In genomic region chr2:47888581-47889280, GRCh38 we compare ENCODE assay signal across 10 cellular contexts. TPM values are rescaled to one million over a fixed set of nuclear protein-coding genes. Genes with fewer than 3 reads are reported as not detected.
DNase-seq lines count a peak whose midpoint lies in the region; ATAC-seq, FAIRE-seq and TF ChIP-seq lines count a peak whose summit lies in the region.
"Had no signal": no experiment of that assay in that cellular context is flagged by ENCODE, and none has a peak within 500 bp of the region (broad histone marks: within the 10 kb centered on the region; RNA-seq: fewer than 3 reads in every experiment).

No MANE protein-coding gene starts in this region.

- H3K4me3 Mint-ChIP-seq in activated naive CD8-positive, alpha-beta T cell treated with anti-CD3 and anti-CD28 coated beads for 36 hours = no peak overlapping the region
- H3K4me3 Mint-ChIP-seq in GM23338 = no peak overlapping the region

- no peaks in the 10 kb centered on the region for H3F3A ChIP-seq in GM23338 (replicated peaks; ENCODE audit: low read depth)

- H3K9me2 ChIP-seq in GM23338 (ENCODE audit: insufficient read depth) = no peaks in the 10 kb centered on the region

- no peak overlapping the region for H3K14ac ChIP-seq in IMR-90 (replicated peaks; ENCODE audit: low read depth, low read length)

- peaks cover 58% of the 10 kb centered on the region for H3K4me1 Mint-ChIP-seq in activated naive CD8-positive, alpha-beta T cell treated with anti-CD3 and anti-CD28 coated beads for 36 hours
- peaks cover 19% of the 10 kb centered on the region for H3K4me1 Mint-ChIP-seq in GM23338

- TF ChIP-seq RAD21 in IMR-90 (IDR thresholded peaks at IDR 0.05; ENCODE audit: low read length) = no peak

- no peak overlapping the region for H4K91ac ChIP-seq in IMR-90 (ENCODE audit: insufficient read depth, low read depth, low read length)

- no peak overlapping the region for H2BK15ac ChIP-seq in IMR-90 (ENCODE audit: low read depth, low read length)

- TF ChIP-seq CTCF in IMR-90 (conservative IDR thresholded peaks at IDR 0.05; ENCODE audit: low read depth, low read length) (no peak), GM23338 (conservative IDR thresholded peaks at IDR 0.05; ENCODE audit: low read depth in 2 of 2) (no peak), spleen (IDR thresholded peaks at IDR 0.05 in 8 of 11, conservative IDR thresholded peaks at IDR 0.05 in 3 of 11) (no peak)

- H3K4me2 ChIP-seq in IMR-90 (ENCODE audit: low read depth, low read length) = no peak overlapping the region
- no peak overlapping the region for H3K4me2 ChIP-seq in GM23338

- H4K5ac ChIP-seq in IMR-90 (ENCODE audit: low read depth, low read length) = no peak overlapping the region

- no peak overlapping the region for H2BK120ac ChIP-seq in IMR-90 (ENCODE audit: low read depth, low read length)

- TF ChIP-seq POLR2A in GM12891 (IDR thresholded peaks at IDR 0.05; ENCODE audit: low read depth, low read length) (no peak), IMR-90 (IDR thresholded peaks at IDR 0.05; ENCODE audit: low read depth, low read length) (no peak), spleen (IDR thresholded peaks at IDR 0.05) (no peak)

- no peak overlapping the region for H3K18ac ChIP-seq in IMR-90 (ENCODE audit: low read depth, low read length)

- H3K27ac ChIP-seq in IMR-90 (ENCODE audit: insufficient read depth, low read length) = no peak overlapping the region
- H3K27ac ChIP-seq in GM23338 (ENCODE audit: low read depth) = no peak overlapping the region
- H3K27ac ChIP-seq in spleen = no peak overlapping the region

- peak overlapping the region; percentile 68 for H3K27ac Mint-ChIP-seq in activated naive CD8-positive, alpha-beta T cell treated with anti-CD3 and anti-CD28 coated beads for 36 hours
- H3K27ac Mint-ChIP-seq in GM23338 = no peak overlapping the region; the same call in 1 of the 2 replicates

- dilution Hi-C loops in IMR-90 (cut with HindIII; ENCODE audit: low sequenced_read_pairs, unreplicated experiment) = no loop called here

- H3K36me3 ChIP-seq in IMR-90 (ENCODE audit: control insufficient read depth, insufficient read depth, low read length) = peaks cover 2% of the 10 kb centered on the region; the same call in 1 of the 2 replicates
- no peaks in the 10 kb centered on the region for H3K36me3 ChIP-seq in GM23338 (ENCODE audit: insufficient read depth)
- peaks cover 0 to 24% (median 0%) of the 10 kb centered on the region in 6 donors for H3K36me3 ChIP-seq in spleen
- H3K36me3 ChIP-seq: MG63 had no signal

- H3K36me3 Mint-ChIP-seq in activated naive CD8-positive, alpha-beta T cell treated with anti-CD3 and anti-CD28 coated beads for 36 hours = peaks cover 32% of the 10 kb centered on the region
- 0 out of 3 replicates have a peak, but pooled peaks cover 3% of the 10 kb centered on the region for H3K36me3 Mint-ChIP-seq in GM23338 (ENCODE audit: low read depth)

- peaks cover 83% of the 10 kb centered on the region for H4K20me1 ChIP-seq in IMR-90 (ENCODE audit: insufficient read depth, low read length)
- H4K20me1 ChIP-seq in GM23338 (replicated peaks; ENCODE audit: insufficient read depth) = peaks cover 51% of the 10 kb centered on the region; the same call in 1 of the 2 replicates

- H3K27me3 ChIP-seq in IMR-90 (ENCODE audit: control insufficient read depth, insufficient read depth, low read length) (no peaks in the 10 kb centered on the region), GM23338 (ENCODE audit: insufficient read depth) (no peaks in the 10 kb centered on the region), spleen (replicated peaks in 1 of 7) (no peaks in the 10 kb centered on the region)
- H3K27me3 ChIP-seq: MG63 had no signal

- no TSS peak for BruUV-seq in IMR-90 (replicated peaks; lab: Mats Ljungman, UMichigan)

- intact Hi-C loops in IMR-90 (cut with micrococcal nuclease) = no loop called here
- intact Hi-C loops in spleen (cut with DNase I; ENCODE audit: low total_unique reads) = no loop called here

- no peak overlapping the region for H2AK5ac ChIP-seq in IMR-90 (ENCODE audit: low read depth, low read length)

- H2AK9ac ChIP-seq in IMR-90 (replicated peaks; ENCODE audit: low read depth, low read length, poor library complexity) = no peak overlapping the region

- no peak overlapping the region for H3K56ac ChIP-seq in IMR-90 (ENCODE audit: extremely low read depth, insufficient read depth, low read length)

- peaks cover 2% of the 10 kb centered on the region for H3K9me3 Mint-ChIP-seq in activated naive CD8-positive, alpha-beta T cell treated with anti-CD3 and anti-CD28 coated beads for 36 hours
- no peaks in the 10 kb centered on the region for H3K9me3 Mint-ChIP-seq in GM23338

- POLR2A ChIA-PET in IMR-90 (lab: Charles Lee; ENCODE audit: unreplicated experiment) = no interaction called here

- H2BK20ac ChIP-seq in IMR-90 (ENCODE audit: low read depth, low read length) = no peak overlapping the region

- no peak overlapping the region for H3K9ac ChIP-seq in IMR-90 (ENCODE audit: low read depth, low read length)

- no peak overlapping the region for H3K23ac ChIP-seq in IMR-90 (ENCODE audit: low read depth, low read length)

- H2AFZ ChIP-seq in IMR-90 (replicated peaks; ENCODE audit: low read length, poor library complexity) (no peak overlapping the region), GM23338 (no peak overlapping the region)

- H2BK5ac ChIP-seq in IMR-90 (ENCODE audit: low read depth, low read length, poor library complexity, severe bottlenecking) = no peak overlapping the region

- H3K4me3 ChIP-seq in IMR-90 (ENCODE audit: insufficient read depth, low read depth, low read length) = no peak overlapping the region
- no peak overlapping the region for H3K4me3 ChIP-seq in GM23338
- no peak overlapping the region for H3K4me3 ChIP-seq in spleen
- H3K4me3 ChIP-seq: MG63 had no signal

- H3K4me1 ChIP-seq in IMR-90 (ENCODE audit: control insufficient read depth, insufficient read depth, low read length) (peaks cover 6% of the 10 kb centered on the region), GM23338 (ENCODE audit: insufficient read depth) (peaks cover 16% of the 10 kb centered on the region), spleen (peaks cover 11 to 99% (median 64%) of the 10 kb centered on the region in 6 donors)

- H3K9me1 ChIP-seq in IMR-90 (ENCODE audit: insufficient read depth, low read length) = peaks cover 8% of the 10 kb centered on the region; the same call in 1 of the 2 replicates

- H3K9me3 ChIP-seq in IMR-90 (ENCODE audit: control insufficient read depth, insufficient read depth, low read length) = no peaks in the 10 kb centered on the region
- no peaks in the 10 kb centered on the region for H3K9me3 ChIP-seq in spleen
- H3K9me3 ChIP-seq: MG63 had no signal

- no peak overlapping the region for H4K8ac ChIP-seq in IMR-90 (ENCODE audit: low read depth in 2 of 2, low read length in 2 of 2)

- peaks cover 100% of the 10 kb centered on the region for H3K79me2 ChIP-seq in GM23338 (replicated peaks; ENCODE audit: insufficient read depth)

- no peaks in the 10 kb centered on the region for H3K27me3 Mint-ChIP-seq in activated naive CD8-positive, alpha-beta T cell treated with anti-CD3 and anti-CD28 coated beads for 36 hours
- no peaks in the 10 kb centered on the region for H3K27me3 Mint-ChIP-seq in GM23338 (ENCODE audit: insufficient read depth, low read depth, poor library complexity)

- H3K79me1 ChIP-seq in IMR-90 (ENCODE audit: low read depth in 1 of 2, low read length in 2 of 2) = peaks cover 14 to 52% of the 10 kb centered on the region in 2 experiments; a peak in 3 of 4 replicates

- ATAC-seq in IMR-90 (ENCODE audit: low read depth) (peak; percentile 59; the same call in 1 of the 2 replicates), GM23338 (no peak), HG02840 (IDR thresholded peaks at IDR 0.05; ENCODE audit: low FRiP score, unreplicated experiment) (no peak)

- no peak overlapping the region for H3K4ac ChIP-seq in IMR-90 (ENCODE audit: low read depth, low read length)

- FAIRE-seq in GM12891 (lab: Jason Lieb, UNC) = peak; percentile 55

- WGBS in IMR-90 (ENCODE audit: extremely low coverage in 2 of 2, insufficient read length in 1 of 2), 2 experiments = no CpG with 5 or more reads among the region's 2 CpGs
- 73 to 84% (median 81%) methylated on average over 2 of the region's 2 CpGs for WGBS in spleen, 5 donors

- no peak for DNase-seq in GM12891 (ENCODE audit: insufficient read length, low spot score)
- DNase-seq in IMR-90 = peak; percentile 64
- no peak for DNase-seq in activated naive CD8-positive, alpha-beta T cell treated with anti-CD3 and anti-CD28 coated beads for 36 hours
- DNase-seq in myocyte (ENCODE audit: low read depth) = peak; percentile 39
- DNase-seq in GM23338 (ENCODE audit: low spot score) = no peak
- no peak for DNase-seq in spleen
- DNase-seq: head of caudate nucleus; MG63; stimulated activated CD4-positive, alpha-beta T cell treated with anti-CD3 and anti-CD28 coated beads, Interleukin-4, amount 100 ng/mL, for 24 hours had no signal

- in situ Hi-C loops in IMR-90 (cut with MboI; ENCODE audit: low sequenced_read_pairs) = no loop called here

- CTCF ChIA-PET in IMR-90 (lab: Yijun Ruan, JAX) = no interaction called here

TF ChIP-seq in GM12891, 5 proteins besides CTCF, POLR2A, EP300 and RAD21 (continues in another document):
- no peak for TF ChIP-seq SPI1 (IDR thresholded peaks at IDR 0.05; ENCODE audit: low read depth, low read length)
- TF ChIP-seq POLR2AphosphoS5 (IDR thresholded peaks at IDR 0.05; ENCODE audit: low read depth, low read length) = no peak
- TF ChIP-seq POU2F2 (IDR thresholded peaks at IDR 0.05; ENCODE audit: low read depth, low read length) = no peak

TF ChIP-seq in GM23338, 12 proteins besides CTCF, POLR2A, EP300 and RAD21 (continues in another document):
- TF ChIP-seq ZNF114 (CRISPR knock-in tag; IDR thresholded peaks at IDR 0.05) (no peak), ZNF331 (CRISPR knock-in tag; IDR thresholded peaks at IDR 0.05; ENCODE audit: low read depth) (no peak)

RNA-seq across cellular contexts. Expression of gene FBXO11, which starts 17.6 kb away (rescaled TPM):
- 13.7 TPM for polyA plus RNA-seq in GM12891 (2012; ENCODE audit: low read depth, missing spikeins)
- 27.1 and 32.2 TPM in 2 replicates for total RNA-seq in IMR-90 (2012; rRNA removed)
- polyA plus RNA-seq in IMR-90 (2012; rRNA removed) = 21.0 and 29.6 TPM in 2 replicates
- 6.6 and 21.7 TPM in 2 replicates for polyA plus RNA-seq in IMR-90 (2012; cell fraction: cytosol; rRNA removed)
- 9.6 and 93.3 TPM in 2 replicates for polyA plus RNA-seq in IMR-90 (2012; cell fraction: nucleus; rRNA removed; ENCODE audit: low replicate concordance)
- 10 to 100 TPM; 36.3 to 36.4 TPM for total RNA-seq in activated naive CD8-positive, alpha-beta T cell treated with anti-CD3 and anti-CD28 coated beads for 36 hours
- 28.9 and 34.4 TPM in 2 replicates for total RNA-seq in myocyte
- 21.4 TPM for polyA plus RNA-seq in myocyte (2012)
- total RNA-seq in GM23338 (2014; rRNA removed; shearing (Covaris generic)) = 52.7 and 53.1 TPM in 2 replicates
- 18.8 and 21.5 TPM in 2 replicates for polyA plus RNA-seq in GM23338 (2016; fragmentation: Nextera tagmentation; extraction: Ambion mirVana)
- 10 to 100 TPM; 64.8 to 91.3 (median 78.5) TPM for total RNA-seq in spleen
- polyA plus RNA-seq in spleen = 10 to 100 TPM; 23.9 to 35.6 (median 27.8) TPM

Comparison
In these comparisons a context has a peak if more than half of its experiments do, and no peak if none do; other contexts are left out.
1. DNase-seq: peak in IMR-90 (single experiment) and myocyte (single experiment); none in GM12891 (single experiment), activated naive CD8-positive, alpha-beta T cell treated with anti-CD3 and anti-CD28 coated beads for 36 hours (single experiment), GM23338 (single experiment) and spleen (single experiment).